Comparison of ENCODE assay signal across 2 cellular contexts in genomic region chr22:32413715-32414114, GRCh38.
TF ChIP-seq lines count a peak whose summit lies in the region.

No MANE protein-coding gene starts in this region.

TF ChIP-seq in HCT116, 20 proteins besides CTCF, POLR2A, EP300 and RAD21 (continued from another document):
- no peak for TF ChIP-seq ZBTB33 (IDR thresholded peaks at IDR 0.05; ENCODE audit: extremely low read depth, insufficient replicate concordance, low read length)
- TF ChIP-seq MAX (IDR thresholded peaks at IDR 0.05) = no peak
- no peak for TF ChIP-seq CBX3 (IDR thresholded peaks at IDR 0.05; ENCODE audit: low read depth)
- no peak for TF ChIP-seq FOSL1 (IDR thresholded peaks at IDR 0.05; ENCODE audit: low read depth)
- TF ChIP-seq EZH2phosphoT487 (IDR thresholded peaks at IDR 0.05; ENCODE audit: borderline replicate concordance) = no peak
- no peak for TF ChIP-seq EZH2 (IDR thresholded peaks at IDR 0.05)
- TF ChIP-seq SP1 (IDR thresholded peaks at IDR 0.05; ENCODE audit: low read depth) = no peak
- TF ChIP-seq ZFX (IDR thresholded peaks at IDR 0.05) = no peak
- no peak for TF ChIP-seq SRF (IDR thresholded peaks at IDR 0.05; ENCODE audit: low read depth)
- TF ChIP-seq CEBPB (IDR thresholded peaks at IDR 0.05; ENCODE audit: low read depth) = no peak
- no peak for TF ChIP-seq EGR1 (IDR thresholded peaks at IDR 0.05; ENCODE audit: low read depth)
- no peak for TF ChIP-seq SIN3A (IDR thresholded peaks at IDR 0.05; ENCODE audit: low read depth)
TF ChIP-seq in HCT116: peak in this region for 0.

TF ChIP-seq in WTC11, 78 proteins besides CTCF, POLR2A, EP300 and RAD21 (continued from another document):
- TF ChIP-seq FOXJ3 (CRISPR knock-in tag; IDR thresholded peaks at IDR 0.05; ENCODE audit: borderline replicate concordance) (no peak), ZNF423 (CRISPR knock-in tag; IDR thresholded peaks at IDR 0.05) (no peak), ZNF396 (CRISPR knock-in tag; IDR thresholded peaks at IDR 0.05; ENCODE audit: borderline replicate concordance) (no peak), ZNF219 (CRISPR knock-in tag; IDR thresholded peaks at IDR 0.05; ENCODE audit: borderline replicate concordance) (no peak), MXD4 (CRISPR knock-in tag; IDR thresholded peaks at IDR 0.05; ENCODE audit: borderline replicate concordance) (no peak), SMAD4 (CRISPR knock-in tag; IDR thresholded peaks at IDR 0.05) (no peak), SP1 (CRISPR knock-in tag; conservative IDR thresholded peaks at IDR 0.05) (no peak)
